In genomic region chr2:177332041-177332991, GRCh38 we compare ENCODE assay signal across 8 cellular contexts.
A peak's percentile ranks its signal among the peaks of the same experiment; 100 is the strongest.
DNase-seq lines count a peak whose midpoint lies in the region; ATAC-seq, FAIRE-seq and TF ChIP-seq lines count a peak whose summit lies in the region.

No MANE protein-coding gene starts in this region.

- intact Hi-C loops in Right ventricle myocardium inferior (cut with DNase I) (loop anchor here (1.0 to 10.0 kb wide), 2 partner anchors 69 to 392 kb away; no protein-coding TSS in a partner anchor), cardiac septum (cut with DNase I) (loop anchor here (1.0 to 5.0 kb wide), 3 partner anchors 50 to 168 kb away; no protein-coding TSS in a partner anchor)

- peak; percentile 91 for FAIRE-seq in islet of Langerhans (lab: Jason Lieb, UNC)

- POLR2A ChIA-PET in HEK293T (lab: Yijun Ruan, JAX): no interaction called here

- H3K4me3 ChIP-seq in cardiac fibroblast (replicated peaks in 1 of 2; ENCODE audit: low read depth in 2 of 2, low read length in 2 of 2): no peak overlapping the region

- peak; percentile 86 for ATAC-seq in Right ventricle myocardium inferior

- in situ Hi-C loops in SK-MEL-5 (cut with HindIII; ENCODE audit: low pct_unique_long_range_greater_than_20kb, low sequenced_read_pairs): no loop called here

- no peak for DNase-seq in Right ventricle myocardium inferior (ENCODE audit: missing footprints)
- DNase-seq in cardiac septum (ENCODE audit: low spot score): no peak
- peak; percentile 71 for DNase-seq in HEK293T (ENCODE audit: extremely low spot score)
- peak; percentile 75 for DNase-seq in MV-4-11 (lab: John Stamatoyannopoulos, UW)
- peak; percentile 87 for DNase-seq in SK-MEL-5 (ENCODE audit: low read depth, low spot score)
- peak; percentile 84 to 91 for DNase-seq in cardiac fibroblast (ENCODE audit: low read depth in 2 of 2)
- peak; percentile 8 to 59 (median 13) for DNase-seq in stimulated activated CD4-positive, alpha-beta T cell treated with anti-CD3 and anti-CD28 coated beads, Interleukin-12 subunit alpha, Interleukin-12 subunit beta, amount 100 ng/mL, for 48 hours (ENCODE audit: low read depth in 2 of 3, low spot score in 1 of 3)

- CTCF ChIA-PET in HEK293T (lab: Yijun Ruan, JAX): interaction anchor here (1.3 to 5.3 kb wide), 2 partner anchors 167 to 171 kb away, joined by 5 to 35 read pairs; no protein-coding TSS in a partner anchor

- peak; percentile 64 for TF ChIP-seq CTCF in cardiac fibroblast (IDR thresholded peaks at IDR 0.05; ENCODE audit: low read depth, low read length)

TF ChIP-seq in HEK293T, 16 proteins besides CTCF, POLR2A, EP300 and RAD21:
- TF ChIP-seq HDGF (IDR thresholded peaks at IDR 0.05; ENCODE audit: borderline replicate concordance) (no peak), ZNF384 (IDR thresholded peaks at IDR 0.05) (peak; percentile 98)

Comparison
In these comparisons a context has a peak if more than half of its experiments do, and no peak if none do; other contexts are left out.
1. DNase-seq: peak in HEK293T (single experiment), MV-4-11 (single experiment), SK-MEL-5 (single experiment), cardiac fibroblast (2 of 2) and stimulated activated CD4-positive, alpha-beta T cell treated with anti-CD3 and anti-CD28 coated beads, Interleukin-12 subunit alpha, Interleukin-12 subunit beta, amount 100 ng/mL, for 48 hours (3 of 3); none in Right ventricle myocardium inferior (single experiment) and cardiac septum (single experiment).